27 cellular contexts compared by ENCODE assay signal in genomic region chr6:156864557-156864956, GRCh38.
DNase-seq lines count a peak whose midpoint lies in the region; ATAC-seq, FAIRE-seq and TF ChIP-seq lines count a peak whose summit lies in the region.
"Had no signal": no experiment of that assay in that cellular context is flagged by ENCODE, and none has a peak within 500 bp of the region (broad histone marks: within the 10 kb centered on the region; RNA-seq: fewer than 3 reads in every experiment).

No MANE protein-coding gene starts in this region.

- 0 out of 6 replicates have a peak, but pooled peaks have one; percentile 21 to 34 for ATAC-seq in A549
- ATAC-seq in foreskin keratinocyte: no peak
- ATAC-seq: activated CD4-positive, alpha-beta T cell treated with anti-CD3 and anti-CD28 coated beads for 36 hours; GM23338; left lobe of liver had no signal

- H2AFZ ChIP-seq in hepatocyte: no peak overlapping the region
- H2AFZ ChIP-seq: GM23338 had no signal

- peaks cover 98% of the 10 kb centered on the region for H3K79me2 ChIP-seq in hepatocyte

- H3K4me3 ChIP-seq in A549 (no peak overlapping the region), hepatocyte (no peak overlapping the region)
- H3K4me3 ChIP-seq: GM23338, pancreas, right atrium auricular region, spleen, vagina had no signal

- TF ChIP-seq EP300 in A549 (IDR thresholded peaks at IDR 0.05): no peak

- POLR2A ChIA-PET in A549 (lab: Yijun Ruan, JAX): no interaction called here

- H3K36me3 ChIP-seq in hepatocyte (replicated peaks; ENCODE audit: insufficient read depth, low read depth): no peaks in the 10 kb centered on the region
- H3K36me3 ChIP-seq: pancreas, right atrium auricular region, spleen, vagina had no signal

- H3K4me1 ChIP-seq in A549 (peaks cover 17% of the 10 kb centered on the region), foreskin keratinocyte (peaks cover 11% of the 10 kb centered on the region), hepatocyte (ENCODE audit: insufficient read depth) (peaks cover 13% of the 10 kb centered on the region)

- H4K20me1 ChIP-seq in hepatocyte (ENCODE audit: insufficient read depth, poor library complexity, severe bottlenecking): peaks cover 74% of the 10 kb centered on the region

- WGBS in A549 (ENCODE audit: missing lambda C conversion rate): 87% methylated on average over 6 of the region's 6 CpGs
- 94% methylated on average over 6 of the region's 6 CpGs for WGBS in hepatocyte (ENCODE audit: low lambda C conversion rate, missing lambda C conversion rate)

- H3K9me3 ChIP-seq in A549 (no peaks in the 10 kb centered on the region), hepatocyte (ENCODE audit: low read depth) (no peaks in the 10 kb centered on the region)
- H3K9me3 ChIP-seq: pancreas, right atrium auricular region, spleen, vagina had no signal

- CTCF ChIA-PET in A549 (lab: Yijun Ruan, JAX): no interaction called here

- TF ChIP-seq RAD21 in A549 (conservative IDR thresholded peaks at IDR 0.05 in 1 of 2, IDR thresholded peaks at IDR 0.05 in 1 of 2): no peak

- TF ChIP-seq POLR2A in A549 (IDR thresholded peaks at IDR 0.05; ENCODE audit: low read length): no peak

- TF ChIP-seq CTCF in A549 (IDR thresholded peaks at IDR 0.05) (no peak), foreskin keratinocyte (conservative IDR thresholded peaks at IDR 0.05) (no peak), hepatocyte (IDR thresholded peaks at IDR 0.05; ENCODE audit: poor library complexity) (no peak)

- H3K27ac ChIP-seq in A549: no peak overlapping the region
- H3K27ac ChIP-seq in foreskin keratinocyte: no peak overlapping the region
- no peak overlapping the region for H3K27ac ChIP-seq in hepatocyte
- H3K27ac ChIP-seq: pancreas, right atrium auricular region, vagina had no signal

- H3K27me3 ChIP-seq in foreskin keratinocyte (no peaks in the 10 kb centered on the region), hepatocyte (no peaks in the 10 kb centered on the region)
- H3K27me3 ChIP-seq: pancreas, right atrium auricular region, spleen, vagina had no signal

- no peak for DNase-seq in A549 (ENCODE audit: low read depth in 1 of 2, low spot score in 1 of 2)
- DNase-seq in EL: peak; percentile 23
- DNase-seq in RPMI7951 (ENCODE audit: low read depth): peak; percentile 24
- peak; percentile 9 to 19 for DNase-seq in foreskin keratinocyte
- DNase-seq in midbrain (lab: John Stamatoyannopoulos, UW): no peak
- DNase-seq in DMS53 treated with DMSO at 0.1 percent for 48 hours (lab: John Stamatoyannopoulos, UW; ENCODE audit: unreplicated experiment): no peak
- no peak for DNase-seq in NCI-H187 (lab: John Stamatoyannopoulos, UW)
- DNase-seq in hepatocyte (ENCODE audit: low spot score): no peak
- DNase-seq: activated CD4-positive, alpha-beta T cell treated with anti-CD3 and anti-CD28 coated beads for 36 hours; activated naive CD8-positive, alpha-beta T cell treated with anti-CD3 and anti-CD28 coated beads, Interleukin-2, amount 10 ng/mL, durations not matched to agents 7 days and 5 days; DMS 273 treated with DMSO at 0.1 percent for 48 hours; GDM1; KG1; NCI-H1694 treated with DMSO at 0.1 percent for 48 hours; NCI-H2171 treated with DMSO at 0.1 percent for 48 hours; NCI-H526; nephron progenitor cell; pancreas; spleen; stimulated activated CD4-positive, alpha-beta T cell treated with anti-CD3 and anti-CD28 coated beads, Interleukin-2, amount 100 ng/mL, for 48 hours; stimulated activated naive CD4-positive, alpha-beta T cell treated with Interleukin-2 at 50 U/mL for 16 hours had no signal

- no peak overlapping the region for H3K4me2 ChIP-seq in A549
- H3K4me2 ChIP-seq in hepatocyte: no peak overlapping the region

- FAIRE-seq in A549 (lab: Jason Lieb, UNC): no peak
- FAIRE-seq: GM18507, pancreas, RCC 7860 had no signal

- H3K9me2 ChIP-seq in hepatocyte (replicated peaks; ENCODE audit: insufficient read depth): no peaks in the 10 kb centered on the region

TF ChIP-seq in A549, 52 proteins besides CTCF, POLR2A, EP300 and RAD21:
- no peak for TF ChIP-seq SREBF2 (IDR thresholded peaks at IDR 0.05)
- no peak for TF ChIP-seq JUN (IDR thresholded peaks at IDR 0.05)
- no peak for TF ChIP-seq PBX3 (IDR thresholded peaks at IDR 0.05)
- no peak for TF ChIP-seq ELK1 (IDR thresholded peaks at IDR 0.05; ENCODE audit: low read depth, low read length)
- no peak for TF ChIP-seq E2F6 (IDR thresholded peaks at IDR 0.05; ENCODE audit: borderline replicate concordance, low read depth)
- TF ChIP-seq RFX5 (IDR thresholded peaks at IDR 0.05): no peak
- TF ChIP-seq CHD4 (IDR thresholded peaks at IDR 0.05; ENCODE audit: borderline replicate concordance): no peak
- no peak for TF ChIP-seq POLR2AphosphoS2 (conservative IDR thresholded peaks at IDR 0.05; ENCODE audit: low read length)

Comparison
In these comparisons a context has a peak if more than half of its experiments do, and no peak if none do; other contexts are left out.
1. DNase-seq: peak in EL (single experiment), RPMI7951 (single experiment) and foreskin keratinocyte (2 of 2); none in A549 (0 of 2), midbrain (single experiment), DMS53 treated with DMSO at 0.1 percent for 48 hours (single experiment), NCI-H187 (0 of 2) and hepatocyte (single experiment).